21 cellular contexts compared by ENCODE assay signal in the genomic region with DNA sequence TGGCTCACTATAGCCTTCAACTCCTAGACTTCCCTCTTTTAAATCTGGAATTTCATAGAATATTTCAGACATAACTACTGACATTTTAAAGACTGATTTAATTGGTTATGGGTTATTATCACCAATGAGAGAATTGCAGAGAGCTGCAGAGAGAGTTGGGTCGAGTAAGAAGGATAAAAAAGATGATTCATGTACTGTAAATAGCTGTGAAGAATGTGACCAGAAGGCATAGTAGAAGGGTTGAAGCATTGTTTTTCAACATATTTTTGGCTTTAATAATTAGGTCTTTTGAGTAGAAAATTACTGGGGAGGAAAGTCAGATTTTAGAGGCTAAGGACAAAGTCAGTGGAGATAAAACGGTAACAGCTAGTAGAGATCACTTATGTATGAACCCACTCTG.
"Had no signal": no experiment of that assay in that cellular context is flagged by ENCODE, and none has a peak within 500 bp of the region (broad histone marks: within the 10 kb centered on the region; RNA-seq: fewer than 3 reads in every experiment).

No MANE protein-coding gene starts in this region.

- H3K9me3 Mint-ChIP-seq: effector memory CD8-positive, alpha-beta T cell; nephron progenitor cell had no signal

- H3K4me3 Mint-ChIP-seq: effector memory CD8-positive, alpha-beta T cell; naive B cell; nephron progenitor cell; stimulated activated naive B cell treated with anti-CD40 and anti-IgM and Interleukin-4, amounts not matched to agents 10 μg/mL and 1 μg/mL and 100 μg/mL, for 72 hours had no signal

- H3K36me3 Mint-ChIP-seq: naive B cell had no signal

- ATAC-seq: effector memory CD8-positive, alpha-beta T cell; foreskin keratinocyte; heart left ventricle; left colon; left ventricle myocardium superior; right lobe of liver; stimulated activated naive B cell treated with anti-CD40 and anti-IgM and Interleukin-4, amounts not matched to agents 10 μg/mL and 1 μg/mL and 100 μg/mL, for 72 hours had no signal

- H3K27me3 Mint-ChIP-seq: effector memory CD8-positive, alpha-beta T cell; naive B cell; stimulated activated naive B cell treated with anti-CD40 and anti-IgM and Interleukin-4, amounts not matched to agents 10 μg/mL and 1 μg/mL and 100 μg/mL, for 72 hours had no signal

- H3K27ac Mint-ChIP-seq: effector memory CD8-positive, alpha-beta T cell; naive B cell; nephron progenitor cell; stimulated activated naive B cell treated with anti-CD40 and anti-IgM and Interleukin-4, amounts not matched to agents 10 μg/mL and 1 μg/mL and 100 μg/mL, for 72 hours had no signal

- H3K9me3 ChIP-seq: esophagus squamous epithelium, prostate gland, right lobe of liver, upper lobe of left lung, uterus had no signal

- H3K36me3 ChIP-seq: esophagus squamous epithelium, heart left ventricle, prostate gland, right lobe of liver, spleen, upper lobe of left lung, uterus had no signal

- H3K27ac ChIP-seq: esophagus squamous epithelium, foreskin keratinocyte, heart left ventricle, parathyroid adenoma, prostate gland, right lobe of liver, spleen, upper lobe of left lung, uterus had no signal

- DNase-seq: effector memory CD8-positive, alpha-beta T cell; esophagus squamous epithelium; heart left ventricle; hippocampal formation; left colon; left ventricle myocardium superior; mesenchymal stem cell; midbrain; naive B cell; nephron progenitor cell; right lobe of liver; spleen; stimulated activated CD4-positive, alpha-beta T cell treated with anti-CD3 and anti-CD28 coated beads, Interleukin-2, amount 100 ng/mL, for 24 hours; stimulated activated CD4-positive, alpha-beta T cell treated with anti-CD3 and anti-CD28 coated beads, Interleukin-4, amount 100 ng/mL, for 4 hours; stimulated activated naive B cell treated with anti-CD40 and anti-IgM and Interleukin-4, amounts not matched to agents 10 μg/mL and 1 μg/mL and 100 μg/mL, for 72 hours; upper lobe of left lung; uterus had no signal

- H3K27me3 ChIP-seq: esophagus squamous epithelium, foreskin keratinocyte, heart left ventricle, right lobe of liver, spleen, upper lobe of left lung, uterus had no signal

- H3K4me1 ChIP-seq: esophagus squamous epithelium, foreskin keratinocyte, heart left ventricle, parathyroid adenoma, prostate gland, right lobe of liver, spleen, upper lobe of left lung, uterus had no signal

- H3K4me3 ChIP-seq: esophagus squamous epithelium, heart left ventricle, lung, prostate gland, right lobe of liver, spleen, upper lobe of left lung, uterus had no signal

- H3K79me2 ChIP-seq: parathyroid adenoma had no signal

- H3K9ac ChIP-seq: parathyroid adenoma had no signal

- H3K4me1 Mint-ChIP-seq: nephron progenitor cell had no signal

- H2AFZ ChIP-seq: parathyroid adenoma had no signal
